1 cellular context compared by ENCODE assay signal in the genomic region with DNA sequence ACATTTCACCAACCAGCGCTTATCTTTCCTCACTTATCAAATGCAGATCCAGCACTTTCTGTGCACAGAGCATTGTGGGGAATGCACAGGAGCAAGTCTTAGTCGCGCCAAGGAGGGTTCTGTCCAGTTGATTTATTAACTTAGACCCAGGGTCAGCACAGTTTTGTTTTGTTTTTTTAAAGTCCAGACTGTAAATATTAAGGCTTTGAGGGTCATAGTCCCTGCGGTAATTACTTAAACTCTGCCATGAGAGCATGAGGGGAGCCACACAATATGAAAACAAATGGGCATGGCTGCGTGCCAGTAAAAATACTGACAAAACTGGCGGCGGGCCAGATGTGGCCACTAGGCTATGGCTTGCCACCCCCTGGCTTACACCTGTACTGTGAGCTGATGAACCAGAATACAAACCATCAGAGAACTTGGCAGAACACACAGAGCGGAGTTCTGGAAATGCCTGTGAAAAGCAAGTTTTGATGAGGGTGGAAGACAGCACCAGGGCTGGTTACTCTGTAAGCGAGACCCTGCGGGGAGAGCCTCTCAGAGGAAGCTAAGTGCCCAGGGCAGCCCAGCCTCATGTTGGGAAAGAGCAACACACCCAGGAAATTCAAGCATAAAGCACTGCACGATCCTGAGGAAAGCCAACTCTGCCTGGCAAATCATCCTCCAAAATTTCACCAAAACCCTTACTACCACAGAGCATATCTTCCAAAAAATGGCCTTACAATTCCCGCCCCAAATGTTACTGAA.
TF ChIP-seq lines count a peak whose summit lies in the region.

No MANE protein-coding gene starts in this region.

TF ChIP-seq in HepG2, 621 proteins besides CTCF, POLR2A, EP300 and RAD21 (continued from another document and continues in another):
- TF ChIP-seq, protein P1, sequence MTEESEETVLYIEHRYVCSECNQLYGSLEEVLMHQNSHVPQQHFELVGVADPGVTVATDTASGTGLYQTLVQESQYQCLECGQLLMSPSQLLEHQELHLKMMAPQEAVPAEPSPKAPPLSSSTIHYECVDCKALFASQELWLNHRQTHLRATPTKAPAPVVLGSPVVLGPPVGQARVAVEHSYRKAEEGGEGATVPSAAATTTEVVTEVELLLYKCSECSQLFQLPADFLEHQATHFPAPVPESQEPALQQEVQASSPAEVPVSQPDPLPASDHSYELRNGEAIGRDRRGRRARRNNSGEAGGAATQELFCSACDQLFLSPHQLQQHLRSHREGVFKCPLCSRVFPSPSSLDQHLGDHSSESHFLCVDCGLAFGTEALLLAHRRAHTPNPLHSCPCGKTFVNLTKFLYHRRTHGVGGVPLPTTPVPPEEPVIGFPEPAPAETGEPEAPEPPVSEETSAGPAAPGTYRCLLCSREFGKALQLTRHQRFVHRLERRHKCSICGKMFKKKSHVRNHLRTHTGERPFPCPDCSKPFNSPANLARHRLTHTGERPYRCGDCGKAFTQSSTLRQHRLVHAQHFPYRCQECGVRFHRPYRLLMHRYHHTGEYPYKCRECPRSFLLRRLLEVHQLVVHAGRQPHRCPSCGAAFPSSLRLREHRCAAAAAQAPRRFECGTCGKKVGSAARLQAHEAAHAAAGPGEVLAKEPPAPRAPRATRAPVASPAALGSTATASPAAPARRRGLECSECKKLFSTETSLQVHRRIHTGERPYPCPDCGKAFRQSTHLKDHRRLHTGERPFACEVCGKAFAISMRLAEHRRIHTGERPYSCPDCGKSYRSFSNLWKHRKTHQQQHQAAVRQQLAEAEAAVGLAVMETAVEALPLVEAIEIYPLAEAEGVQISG (CRISPR knock-in tag; IDR thresholded peaks at IDR 0.05): peak; percentile 56
- TF ChIP-seq SAP130 (CRISPR knock-in tag; IDR thresholded peaks at IDR 0.05; ENCODE audit: low read depth): peak; percentile 70
- TF ChIP-seq, protein P2, sequence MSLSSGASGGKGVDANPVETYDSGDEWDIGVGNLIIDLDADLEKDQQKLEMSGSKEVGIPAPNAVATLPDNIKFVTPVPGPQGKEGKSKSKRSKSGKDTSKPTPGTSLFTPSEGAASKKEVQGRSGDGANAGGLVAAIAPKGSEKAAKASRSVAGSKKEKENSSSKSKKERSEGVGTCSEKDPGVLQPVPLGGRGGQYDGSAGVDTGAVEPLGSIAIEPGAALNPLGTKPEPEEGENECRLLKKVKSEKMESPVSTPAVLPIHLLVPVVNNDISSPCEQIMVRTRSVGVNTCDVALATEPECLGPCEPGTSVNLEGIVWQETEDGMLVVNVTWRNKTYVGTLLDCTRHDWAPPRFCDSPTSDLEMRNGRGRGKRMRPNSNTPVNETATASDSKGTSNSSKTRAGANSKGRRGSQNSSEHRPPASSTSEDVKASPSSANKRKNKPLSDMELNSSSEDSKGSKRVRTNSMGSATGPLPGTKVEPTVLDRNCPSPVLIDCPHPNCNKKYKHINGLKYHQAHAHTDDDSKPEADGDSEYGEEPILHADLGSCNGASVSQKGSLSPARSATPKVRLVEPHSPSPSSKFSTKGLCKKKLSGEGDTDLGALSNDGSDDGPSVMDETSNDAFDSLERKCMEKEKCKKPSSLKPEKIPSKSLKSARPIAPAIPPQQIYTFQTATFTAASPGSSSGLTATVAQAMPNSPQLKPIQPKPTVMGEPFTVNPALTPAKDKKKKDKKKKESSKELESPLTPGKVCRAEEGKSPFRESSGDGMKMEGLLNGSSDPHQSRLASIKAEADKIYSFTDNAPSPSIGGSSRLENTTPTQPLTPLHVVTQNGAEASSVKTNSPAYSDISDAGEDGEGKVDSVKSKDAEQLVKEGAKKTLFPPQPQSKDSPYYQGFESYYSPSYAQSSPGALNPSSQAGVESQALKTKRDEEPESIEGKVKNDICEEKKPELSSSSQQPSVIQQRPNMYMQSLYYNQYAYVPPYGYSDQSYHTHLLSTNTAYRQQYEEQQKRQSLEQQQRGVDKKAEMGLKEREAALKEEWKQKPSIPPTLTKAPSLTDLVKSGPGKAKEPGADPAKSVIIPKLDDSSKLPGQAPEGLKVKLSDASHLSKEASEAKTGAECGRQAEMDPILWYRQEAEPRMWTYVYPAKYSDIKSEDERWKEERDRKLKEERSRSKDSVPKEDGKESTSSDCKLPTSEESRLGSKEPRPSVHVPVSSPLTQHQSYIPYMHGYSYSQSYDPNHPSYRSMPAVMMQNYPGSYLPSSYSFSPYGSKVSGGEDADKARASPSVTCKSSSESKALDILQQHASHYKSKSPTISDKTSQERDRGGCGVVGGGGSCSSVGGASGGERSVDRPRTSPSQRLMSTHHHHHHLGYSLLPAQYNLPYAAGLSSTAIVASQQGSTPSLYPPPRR (CRISPR knock-in tag; IDR thresholded peaks at IDR 0.05; ENCODE audit: borderline replicate concordance): peak; percentile 83; the same call in 1 of the 2 replicates
- TF ChIP-seq ZKSCAN8 (CRISPR knock-in tag; IDR thresholded peaks at IDR 0.05; ENCODE audit: borderline replicate concordance): peak; percentile 78; the same call in 1 of the 2 replicates
- TF ChIP-seq FOSL2 (CRISPR knock-in tag; IDR thresholded peaks at IDR 0.05): peak; percentile 49; the same call in 1 of the 2 replicates
- peak; percentile 75 for TF ChIP-seq TEAD3 (CRISPR knock-in tag; optimal IDR thresholded peaks at IDR 0.05; ENCODE audit: borderline replicate concordance)
- no peak for TF ChIP-seq ATF1 (CRISPR knock-in tag; IDR thresholded peaks at IDR 0.05)
- TF ChIP-seq MBD4 (IDR thresholded peaks at IDR 0.05; ENCODE audit: borderline replicate concordance, low read length): 0 out of 2 replicates have a peak, but pooled peaks have one; percentile 32
- no peak for TF ChIP-seq SUZ12 (IDR thresholded peaks at IDR 0.05; ENCODE audit: low read depth, low read length)
- TF ChIP-seq ZNF44 (CRISPR knock-in tag; IDR thresholded peaks at IDR 0.05): no peak
- peak; percentile 38; the same call in 1 of the 2 replicates for TF ChIP-seq THAP11 (CRISPR knock-in tag; IDR thresholded peaks at IDR 0.05)
- TF ChIP-seq HOXA9 (CRISPR knock-in tag; IDR thresholded peaks at IDR 0.05; ENCODE audit: borderline replicate concordance): 0 out of 2 replicates have a peak, but pooled peaks have one; percentile 22
- TF ChIP-seq, protein P3, sequence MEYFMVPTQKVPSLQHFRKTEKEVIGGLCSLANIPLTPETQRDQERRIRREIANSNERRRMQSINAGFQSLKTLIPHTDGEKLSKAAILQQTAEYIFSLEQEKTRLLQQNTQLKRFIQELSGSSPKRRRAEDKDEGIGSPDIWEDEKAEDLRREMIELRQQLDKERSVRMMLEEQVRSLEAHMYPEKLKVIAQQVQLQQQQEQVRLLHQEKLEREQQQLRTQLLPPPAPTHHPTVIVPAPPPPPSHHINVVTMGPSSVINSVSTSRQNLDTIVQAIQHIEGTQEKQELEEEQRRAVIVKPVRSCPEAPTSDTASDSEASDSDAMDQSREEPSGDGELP (IDR thresholded peaks at IDR 0.05; ENCODE audit: borderline replicate concordance, low read depth): no peak
- TF ChIP-seq NONO (IDR thresholded peaks at IDR 0.05): no peak
- peak; percentile 20; the same call in 1 of the 2 replicates for TF ChIP-seq NONO (CRISPR knock-in tag; conservative IDR thresholded peaks at IDR 0.05)
- TF ChIP-seq ZFP41 (CRISPR knock-in tag; IDR thresholded peaks at IDR 0.05; ENCODE audit: borderline replicate concordance): no peak
- peak; percentile 82 for TF ChIP-seq BCL6 (CRISPR knock-in tag; IDR thresholded peaks at IDR 0.05)
- no peak for TF ChIP-seq GTF3A (CRISPR knock-in tag; conservative IDR thresholded peaks at IDR 0.05)
- TF ChIP-seq KDM3A (CRISPR knock-in tag; IDR thresholded peaks at IDR 0.05; ENCODE audit: low read depth): peak; percentile 19; the same call in 1 of the 2 replicates
- TF ChIP-seq ZNF234 (CRISPR knock-in tag; conservative IDR thresholded peaks at IDR 0.05): 0 out of 2 replicates have a peak, but pooled peaks have one; percentile 49
- TF ChIP-seq NCOR1 (IDR thresholded peaks at IDR 0.05; ENCODE audit: borderline replicate concordance, low read length): peak; percentile 89; the same call in 1 of the 2 replicates
- peak; percentile 82 for TF ChIP-seq ISL2 (CRISPR knock-in tag; IDR thresholded peaks at IDR 0.05)
- TF ChIP-seq PITX1 (CRISPR knock-in tag; IDR thresholded peaks at IDR 0.05): peak; percentile 56; the same call in 1 of the 2 replicates
- 0 out of 2 replicates have a peak, but pooled peaks have one; percentile 40 for TF ChIP-seq HOXD1 (CRISPR knock-in tag; IDR thresholded peaks at IDR 0.05)
- TF ChIP-seq RXRB (CRISPR knock-in tag; IDR thresholded peaks at IDR 0.05; ENCODE audit: borderline replicate concordance): peak; percentile 90; the same call in 1 of the 2 replicates
- TF ChIP-seq KLF16 (CRISPR knock-in tag; IDR thresholded peaks at IDR 0.05): 0 out of 4 replicates have a peak, but pooled peaks of 1 of the 2 experiments have one; percentile 25
- TF ChIP-seq POGZ (CRISPR knock-in tag; IDR thresholded peaks at IDR 0.05): 0 out of 2 replicates have a peak, but pooled peaks have one; percentile 35
- TF ChIP-seq NFIC (IDR thresholded peaks at IDR 0.05; ENCODE audit: low read length): peak; percentile 97
- 0 out of 2 replicates have a peak, but pooled peaks have one; percentile 29 for TF ChIP-seq ZMYM4 (CRISPR knock-in tag; IDR thresholded peaks at IDR 0.05)
- TF ChIP-seq MTA3 (CRISPR knock-in tag; IDR thresholded peaks at IDR 0.05): no peak
- TF ChIP-seq, protein P4, sequence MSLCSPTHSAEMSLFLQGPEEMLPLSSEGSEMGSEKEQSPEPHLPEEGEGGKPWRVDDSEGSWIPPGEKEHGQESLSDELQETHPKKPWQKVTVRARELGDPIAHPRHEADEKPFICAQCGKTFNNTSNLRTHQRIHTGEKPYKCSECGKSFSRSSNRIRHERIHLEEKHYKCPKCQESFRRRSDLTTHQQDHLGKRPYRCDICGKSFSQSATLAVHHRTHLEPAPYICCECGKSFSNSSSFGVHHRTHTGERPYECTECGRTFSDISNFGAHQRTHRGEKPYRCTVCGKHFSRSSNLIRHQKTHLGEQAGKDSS (CRISPR knock-in tag; IDR thresholded peaks at IDR 0.05; ENCODE audit: borderline replicate concordance, low read depth): peak; percentile 47; the same call in 1 of the 2 replicates
- TF ChIP-seq MEF2D (CRISPR knock-in tag; IDR thresholded peaks at IDR 0.05): peak; percentile 51; the same call in 1 of the 2 replicates
- TF ChIP-seq HDAC1 (CRISPR knock-in tag; IDR thresholded peaks at IDR 0.05): peak; percentile 85; the same call in 1 of the 2 replicates
- TF ChIP-seq PCBP2 (optimal IDR thresholded peaks at IDR 0.05; ENCODE audit: low read depth, low read length, poor library complexity, severe bottlenecking): no peak
- peak; percentile 42 for TF ChIP-seq ZFY (CRISPR knock-in tag; IDR thresholded peaks at IDR 0.05)
- TF ChIP-seq, protein P5, sequence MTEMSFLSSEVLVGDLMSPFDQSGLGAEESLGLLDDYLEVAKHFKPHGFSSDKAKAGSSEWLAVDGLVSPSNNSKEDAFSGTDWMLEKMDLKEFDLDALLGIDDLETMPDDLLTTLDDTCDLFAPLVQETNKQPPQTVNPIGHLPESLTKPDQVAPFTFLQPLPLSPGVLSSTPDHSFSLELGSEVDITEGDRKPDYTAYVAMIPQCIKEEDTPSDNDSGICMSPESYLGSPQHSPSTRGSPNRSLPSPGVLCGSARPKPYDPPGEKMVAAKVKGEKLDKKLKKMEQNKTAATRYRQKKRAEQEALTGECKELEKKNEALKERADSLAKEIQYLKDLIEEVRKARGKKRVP (CRISPR knock-in tag; IDR thresholded peaks at IDR 0.05): peak in 1 of 2 experiments; percentile 60; a peak in 1 of 4 replicates
- TF ChIP-seq, protein P6, sequence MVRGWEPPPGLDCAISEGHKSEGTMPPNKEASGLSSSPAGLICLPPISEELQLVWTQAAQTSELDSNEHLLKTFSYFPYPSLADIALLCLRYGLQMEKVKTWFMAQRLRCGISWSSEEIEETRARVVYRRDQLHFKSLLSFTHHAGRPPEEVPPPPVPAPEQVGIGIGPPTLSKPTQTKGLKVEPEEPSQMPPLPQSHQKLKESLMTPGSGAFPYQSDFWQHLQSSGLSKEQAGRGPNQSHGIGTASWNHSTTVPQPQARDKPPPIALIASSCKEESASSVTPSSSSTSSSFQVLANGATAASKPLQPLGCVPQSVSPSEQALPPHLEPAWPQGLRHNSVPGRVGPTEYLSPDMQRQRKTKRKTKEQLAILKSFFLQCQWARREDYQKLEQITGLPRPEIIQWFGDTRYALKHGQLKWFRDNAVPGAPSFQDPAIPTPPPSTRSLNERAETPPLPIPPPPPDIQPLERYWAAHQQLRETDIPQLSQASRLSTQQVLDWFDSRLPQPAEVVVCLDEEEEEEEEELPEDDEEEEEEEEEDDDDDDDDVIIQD (CRISPR knock-in tag; IDR thresholded peaks at IDR 0.05; ENCODE audit: low read depth): peak; percentile 85
- TF ChIP-seq, protein P7, sequence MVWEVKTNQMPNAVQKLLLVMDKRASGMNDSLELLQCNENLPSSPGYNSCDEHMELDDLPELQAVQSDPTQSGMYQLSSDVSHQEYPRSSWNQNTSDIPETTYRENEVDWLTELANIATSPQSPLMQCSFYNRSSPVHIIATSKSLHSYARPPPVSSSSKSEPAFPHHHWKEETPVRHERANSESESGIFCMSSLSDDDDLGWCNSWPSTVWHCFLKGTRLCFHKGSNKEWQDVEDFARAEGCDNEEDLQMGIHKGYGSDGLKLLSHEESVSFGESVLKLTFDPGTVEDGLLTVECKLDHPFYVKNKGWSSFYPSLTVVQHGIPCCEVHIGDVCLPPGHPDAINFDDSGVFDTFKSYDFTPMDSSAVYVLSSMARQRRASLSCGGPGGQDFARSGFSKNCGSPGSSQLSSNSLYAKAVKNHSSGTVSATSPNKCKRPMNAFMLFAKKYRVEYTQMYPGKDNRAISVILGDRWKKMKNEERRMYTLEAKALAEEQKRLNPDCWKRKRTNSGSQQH (CRISPR knock-in tag; IDR thresholded peaks at IDR 0.05; ENCODE audit: low read depth): 0 out of 2 replicates have a peak, but pooled peaks have one; percentile 36
- 0 out of 2 replicates have a peak, but pooled peaks have one; percentile 45 for TF ChIP-seq ZBTB7B (CRISPR knock-in tag; IDR thresholded peaks at IDR 0.05)
- no peak for TF ChIP-seq MAF1 (CRISPR knock-in tag; IDR thresholded peaks at IDR 0.05; ENCODE audit: borderline replicate concordance)
- TF ChIP-seq, protein P8, sequence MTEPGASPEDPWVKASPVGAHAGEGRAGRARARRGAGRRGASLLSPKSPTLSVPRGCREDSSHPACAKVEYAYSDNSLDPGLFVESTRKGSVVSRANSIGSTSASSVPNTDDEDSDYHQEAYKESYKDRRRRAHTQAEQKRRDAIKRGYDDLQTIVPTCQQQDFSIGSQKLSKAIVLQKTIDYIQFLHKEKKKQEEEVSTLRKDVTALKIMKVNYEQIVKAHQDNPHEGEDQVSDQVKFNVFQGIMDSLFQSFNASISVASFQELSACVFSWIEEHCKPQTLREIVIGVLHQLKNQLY (CRISPR knock-in tag; IDR thresholded peaks at IDR 0.05): peak; percentile 63; the same call in 1 of the 2 replicates
- TF ChIP-seq LCORL (IDR thresholded peaks at IDR 0.05): peak; percentile 75; the same call in 1 of the 2 replicates
- TF ChIP-seq LCORL (CRISPR knock-in tag; IDR thresholded peaks at IDR 0.05): no peak
- TF ChIP-seq CHCHD3 (CRISPR knock-in tag; IDR thresholded peaks at IDR 0.05): no peak
- peak; percentile 45; the same call in 1 of the 2 replicates for TF ChIP-seq ZMYM2 (CRISPR knock-in tag; IDR thresholded peaks at IDR 0.05)
- TF ChIP-seq SKI (IDR thresholded peaks at IDR 0.05; ENCODE audit: partially characterized antibody): peak; percentile 93
